In the genomic region with DNA sequence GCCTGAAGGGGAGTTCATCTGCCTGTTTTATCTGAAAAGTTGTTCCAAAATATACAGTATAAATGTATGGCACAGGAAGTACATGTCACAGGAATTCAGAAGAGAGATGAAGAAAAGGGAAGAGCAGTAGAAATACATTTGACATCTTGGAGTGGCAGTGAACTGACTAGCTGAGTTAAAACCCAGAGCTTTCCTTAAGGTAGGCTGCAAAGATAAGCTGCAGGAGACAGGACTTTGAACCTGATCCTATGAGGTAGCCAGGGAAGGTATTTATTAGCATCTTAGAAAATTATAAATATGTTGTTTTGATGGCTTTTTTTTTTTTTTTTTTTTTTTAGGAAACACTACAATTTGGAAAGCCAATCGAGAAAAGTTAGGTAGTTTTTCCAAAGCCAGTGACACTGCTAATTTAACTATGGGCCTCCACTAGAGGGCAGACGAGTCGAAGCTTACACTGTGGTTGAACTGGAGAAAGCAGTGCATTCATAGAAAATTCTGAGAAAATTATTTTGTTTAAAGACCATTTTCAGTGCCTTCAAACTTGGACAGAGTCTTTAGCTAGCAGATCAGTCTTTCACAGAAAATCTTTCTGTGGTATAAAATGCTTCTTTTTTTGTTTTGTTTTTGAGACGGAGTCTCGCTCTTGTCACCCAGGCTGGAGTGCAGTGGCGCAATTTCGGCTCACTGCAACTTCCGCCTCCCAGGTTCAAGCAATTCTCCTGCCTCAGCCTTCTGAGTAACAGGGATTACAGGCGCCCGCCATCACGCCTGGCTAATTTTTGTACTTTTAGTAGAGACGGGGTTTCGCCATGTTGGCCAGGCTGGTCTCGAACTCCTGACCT, we compare ENCODE assay signal across 8 cellular contexts.
A peak's percentile ranks its signal among the peaks of the same experiment; 100 is the strongest.
DNase-seq lines count a peak whose midpoint lies in the region; ATAC-seq and TF ChIP-seq lines count a peak whose summit lies in the region.

No MANE protein-coding gene starts in this region.

- POLR2A ChIA-PET in BJ (lab: Charles Lee): interaction anchor here (0.6 to 0.9 kb wide), 3 partner anchors 99 to 217 kb away, joined by 3 to 5 read pairs (median 3); partner anchors contain the start of gene SSH2

- no peaks in the 10 kb centered on the region for H3K27me3 ChIP-seq in BJ (ENCODE audit: control insufficient read depth, insufficient read depth, low read length)

- peak overlapping the region; percentile 24 for H3K27ac ChIP-seq in epithelial cell of prostate

- DNase-seq in BJ (ENCODE audit: low read depth) (no peak), HCEC 1CT (peak; percentile 49), OCI-M1 (lab: John Stamatoyannopoulos, UW) (peak; percentile 86), epithelial cell of prostate (ENCODE audit: low read depth, low spot score) (no peak), myocyte (ENCODE audit: low read depth) (peak; percentile 79)
- peak; percentile 69 for DNase-seq in activated CD8-positive, alpha-beta memory T cell treated with anti-CD3 and anti-CD28 coated beads, Interleukin-2, amount 50 U/mL, for 48 hours
- peak; percentile 41 for DNase-seq in stimulated activated CD8-positive, alpha-beta memory T cell treated with anti-CD3 and anti-CD28 coated beads, Interleukin-7, amount 100 ng/mL, for 24 hours (ENCODE audit: low read depth)

- TF ChIP-seq CTCF in BJ (IDR thresholded peaks at IDR 0.05; ENCODE audit: insufficient read depth, low read depth, low read length): peak; percentile 73

- no peaks in the 10 kb centered on the region for H3K36me3 ChIP-seq in BJ (ENCODE audit: control insufficient read depth, insufficient read depth, low read length)

- ATAC-seq in HG02870 (IDR thresholded peaks at IDR 0.05; ENCODE audit: unreplicated experiment): no peak

- CTCF ChIA-PET in BJ (lab: Yijun Ruan, JAX): interaction anchor here (0.6 to 13.6 kb wide), 21 partner anchors 12 to 286 kb away, joined by 3 to 224 read pairs (median 5); partner anchors contain the start of gene SSH2

- no peak overlapping the region for H3K4me3 ChIP-seq in BJ (ENCODE audit: low read depth, low read length)

Comparison
In these comparisons a context has a peak if more than half of its experiments do, and no peak if none do; other contexts are left out.
1. DNase-seq: peak in HCEC 1CT (single experiment), OCI-M1 (single experiment), activated CD8-positive, alpha-beta memory T cell treated with anti-CD3 and anti-CD28 coated beads, Interleukin-2, amount 50 U/mL, for 48 hours (single experiment), myocyte (single experiment) and stimulated activated CD8-positive, alpha-beta memory T cell treated with anti-CD3 and anti-CD28 coated beads, Interleukin-7, amount 100 ng/mL, for 24 hours (single experiment); none in BJ (single experiment) and epithelial cell of prostate (single experiment).